1 cellular context compared by ENCODE assay signal in genomic region chr19:49427855-49428546, GRCh38.
TF ChIP-seq lines count a peak whose summit lies in the region.

No MANE protein-coding gene starts in this region.

TF ChIP-seq in HepG2, 621 proteins besides CTCF, POLR2A, EP300 and RAD21:
- no peak for TF ChIP-seq ZNF230 (CRISPR knock-in tag; IDR thresholded peaks at IDR 0.05)
- TF ChIP-seq ATRX (CRISPR knock-in tag; IDR thresholded peaks at IDR 0.05; ENCODE audit: borderline replicate concordance) = no peak
- TF ChIP-seq NFIB (CRISPR knock-in tag; IDR thresholded peaks at IDR 0.05; ENCODE audit: borderline replicate concordance) = no peak
- no peak for TF ChIP-seq HMGXB3 (CRISPR knock-in tag; IDR thresholded peaks at IDR 0.05; ENCODE audit: borderline replicate concordance)
- TF ChIP-seq FOXC1 (CRISPR knock-in tag; IDR thresholded peaks at IDR 0.05; ENCODE audit: borderline replicate concordance) = no peak
- no peak for TF ChIP-seq ZBTB3 (CRISPR knock-in tag; IDR thresholded peaks at IDR 0.05; ENCODE audit: borderline replicate concordance, low read depth)
- TF ChIP-seq ZNF484 (CRISPR knock-in tag; IDR thresholded peaks at IDR 0.05; ENCODE audit: borderline replicate concordance, low read depth) = no peak
- TF ChIP-seq MXI1 (IDR thresholded peaks at IDR 0.05; ENCODE audit: borderline replicate concordance, low read depth, low read length) = no peak
- peak; percentile 18; the same call in 1 of the 2 replicates for TF ChIP-seq ARID4A (CRISPR knock-in tag; IDR thresholded peaks at IDR 0.05; ENCODE audit: borderline replicate concordance)
- peak; percentile 16; the same call in 1 of the 2 replicates for TF ChIP-seq ETV5 (CRISPR knock-in tag; IDR thresholded peaks at IDR 0.05; ENCODE audit: borderline replicate concordance)
- no peak for TF ChIP-seq NFE2L1 (CRISPR knock-in tag; IDR thresholded peaks at IDR 0.05; ENCODE audit: borderline replicate concordance)
- 0 out of 2 replicates have a peak, but pooled peaks have one; percentile 52 for TF ChIP-seq MTF2 (CRISPR knock-in tag; IDR thresholded peaks at IDR 0.05; ENCODE audit: borderline replicate concordance)
- TF ChIP-seq ZNF510 (CRISPR knock-in tag; IDR thresholded peaks at IDR 0.05; ENCODE audit: low read depth) = no peak
- no peak for TF ChIP-seq SMYD3 (CRISPR knock-in tag; IDR thresholded peaks at IDR 0.05)
- TF ChIP-seq GTF3A (CRISPR knock-in tag; conservative IDR thresholded peaks at IDR 0.05) = no peak
- TF ChIP-seq TCF7 (IDR thresholded peaks at IDR 0.05; ENCODE audit: low read depth) = no peak
- TF ChIP-seq PAWR (CRISPR knock-in tag; IDR thresholded peaks at IDR 0.05; ENCODE audit: borderline replicate concordance) = no peak
- no peak for TF ChIP-seq GPN1 (CRISPR knock-in tag; IDR thresholded peaks at IDR 0.05; ENCODE audit: borderline replicate concordance)
- TF ChIP-seq ZNF687 (CRISPR knock-in tag; IDR thresholded peaks at IDR 0.05) = peak; percentile 52; the same call in 1 of the 2 replicates
- TF ChIP-seq MTA3 (CRISPR knock-in tag; IDR thresholded peaks at IDR 0.05) = no peak
- TF ChIP-seq HNRNPLL (IDR thresholded peaks at IDR 0.05; ENCODE audit: low read depth, low read length, poor library complexity, severe bottlenecking) = no peak
- no peak for TF ChIP-seq PTBP1 (IDR thresholded peaks at IDR 0.05; ENCODE audit: low read depth, low read length, poor library complexity, severe bottlenecking)
- no peak for TF ChIP-seq TFE3 (CRISPR knock-in tag; IDR thresholded peaks at IDR 0.05)
- TF ChIP-seq ZNF264 (CRISPR knock-in tag; IDR thresholded peaks at IDR 0.05) = peak; percentile 64; the same call in 1 of the 2 replicates
- TF ChIP-seq HOXA7 (CRISPR knock-in tag; IDR thresholded peaks at IDR 0.05) = no peak
- no peak for TF ChIP-seq LRRFIP1 (CRISPR knock-in tag; conservative IDR thresholded peaks at IDR 0.05)
- TF ChIP-seq ZBTB1 (CRISPR knock-in tag; IDR thresholded peaks at IDR 0.05; ENCODE audit: borderline replicate concordance) = no peak
- no peak for TF ChIP-seq TEAD2 (CRISPR knock-in tag; IDR thresholded peaks at IDR 0.05)
- TF ChIP-seq BRD4 (CRISPR knock-in tag; IDR thresholded peaks at IDR 0.05) = no peak
- no peak for TF ChIP-seq ZSCAN12 (CRISPR knock-in tag; IDR thresholded peaks at IDR 0.05)
- TF ChIP-seq UBTF (CRISPR knock-in tag; IDR thresholded peaks at IDR 0.05) = peak; percentile 28; the same call in 1 of the 2 replicates
- TF ChIP-seq HCFC1 (IDR thresholded peaks at IDR 0.05; ENCODE audit: low read depth, low read length) = no peak
- 0 out of 2 replicates have a peak, but pooled peaks have one; percentile 53 for TF ChIP-seq EZH2 (conservative IDR thresholded peaks at IDR 0.05; ENCODE audit: low read depth, low read length)
- no peak for TF ChIP-seq DNMT1 (CRISPR knock-in tag; IDR thresholded peaks at IDR 0.05)
- no peak for TF ChIP-seq ZNF329 (CRISPR knock-in tag; IDR thresholded peaks at IDR 0.05; ENCODE audit: low read depth)
- no peak for TF ChIP-seq NR3C1 (CRISPR knock-in tag; IDR thresholded peaks at IDR 0.05)
- TF ChIP-seq KAT2B (IDR thresholded peaks at IDR 0.05; ENCODE audit: borderline replicate concordance, low read depth, low read length) = no peak
- TF ChIP-seq ATAD3A (CRISPR knock-in tag; IDR thresholded peaks at IDR 0.05) = no peak
- TF ChIP-seq ZNF280B (CRISPR knock-in tag; IDR thresholded peaks at IDR 0.05; ENCODE audit: borderline replicate concordance) = 0 out of 2 replicates have a peak, but pooled peaks have one; percentile 46
- TF ChIP-seq HOXA3 (CRISPR knock-in tag; IDR thresholded peaks at IDR 0.05) = no peak
- TF ChIP-seq CHD4 (IDR thresholded peaks at IDR 0.05; ENCODE audit: borderline replicate concordance, low read length) = no peak
